ENCODE assay signal across 31 cellular contexts in the genomic region with DNA sequence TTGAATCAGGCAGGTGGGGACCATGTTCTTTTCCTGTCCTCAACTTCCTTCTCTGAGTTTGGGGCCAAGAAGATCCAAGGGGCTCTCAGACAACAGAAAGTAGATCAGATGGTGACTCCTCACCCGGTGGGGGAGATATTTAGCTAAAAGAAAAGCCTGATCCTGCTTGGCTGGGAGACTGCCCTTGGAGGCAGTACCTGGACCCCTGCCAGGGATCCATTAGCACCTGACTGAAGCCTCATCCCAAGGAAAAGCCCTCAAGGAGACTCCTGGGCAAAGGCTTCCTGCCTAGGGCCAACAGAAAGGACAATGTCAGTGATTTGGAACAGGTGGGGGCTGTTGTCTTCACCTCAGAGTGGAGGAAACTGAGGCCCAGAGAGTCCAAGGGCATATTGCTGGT. TPM values are rescaled to one million over a fixed set of nuclear protein-coding genes. Genes with fewer than 3 reads are reported as not detected.
A peak's percentile ranks its signal among the peaks of the same experiment; 100 is the strongest.
DNase-seq lines count a peak whose midpoint lies in the region; ATAC-seq and TF ChIP-seq lines count a peak whose summit lies in the region.
"Had no signal": no experiment of that assay in that cellular context is flagged by ENCODE, and none has a peak within 500 bp of the region (broad histone marks: within the 10 kb centered on the region; RNA-seq: fewer than 3 reads in every experiment).

No MANE protein-coding gene starts in this region.

- no peaks in the 10 kb centered on the region for H3K4me1 ChIP-seq in naive thymus-derived CD4-positive, alpha-beta T cell (ENCODE audit: control insufficient read depth in 2 of 2, insufficient read depth in 2 of 2, low read length in 2 of 2)
- H3K4me1 ChIP-seq in esophagus squamous epithelium = no peaks in the 10 kb centered on the region
- H3K4me1 ChIP-seq: right lobe of liver, upper lobe of right lung had no signal

- peaks cover 45% of the 10 kb centered on the region for H3K4me1 Mint-ChIP-seq in WTC11
- no peaks in the 10 kb centered on the region for H3K4me1 Mint-ChIP-seq in naive thymus-derived CD4-positive, alpha-beta T cell
- H3K4me1 Mint-ChIP-seq: activated naive CD8-positive, alpha-beta T cell treated with anti-CD3 and anti-CD28 coated beads, Interleukin-2, amount 50 U/mL, for 24 hours had no signal

- intact Hi-C loops in naive thymus-derived CD4-positive, alpha-beta T cell (cut with micrococcal nuclease) = no loop called here
- intact Hi-C loops in esophagus squamous epithelium (cut with DNase I) = no loop called here

- no peak overlapping the region for H3K27ac ChIP-seq in naive thymus-derived CD4-positive, alpha-beta T cell (ENCODE audit: low read depth, low read length)
- no peak overlapping the region for H3K27ac ChIP-seq in esophagus squamous epithelium
- H3K27ac ChIP-seq: PC-9, right lobe of liver, upper lobe of right lung had no signal

- peak; percentile 16 for DNase-seq in COR-L47 (lab: John Stamatoyannopoulos, UW)
- peak; percentile 58 for DNase-seq in ELF-1 (ENCODE audit: low read depth, low spot score)
- DNase-seq in WTC11 (ENCODE audit: low spot score) = no peak
- peak; percentile 56 for DNase-seq in iPS-NIHi7 (ENCODE audit: extremely low spot score)
- no peak for DNase-seq in dedifferentiated amniotic fluid mesenchymal stem cell (ENCODE audit: extremely low spot score)
- DNase-seq in naive thymus-derived CD4-positive, alpha-beta T cell = no peak
- DNase-seq in esophagus squamous epithelium (lab: John Stamatoyannopoulos, UW) = no peak
- DNase-seq: activated naive CD8-positive, alpha-beta T cell treated with anti-CD3 and anti-CD28 coated beads, Interleukin-2, amount 50 U/mL, for 24 hours; activated T-cell treated with anti-CD3 and anti-CD28 coated beads, Interleukin-2, amount 50 U/mL, for 4 hours; cerebellar nuclear complex; KG1; left colon; MG63; NCI-H1417 treated with DMSO at 0.1 percent for 48 hours; NCI-H2107; NCI-H524; PC-9; right lobe of liver; stimulated activated CD4-positive, alpha-beta T cell treated with anti-CD3 and anti-CD28 coated beads, Interleukin-12 subunit alpha, Interleukin-12 subunit beta, amount 100 ng/mL, for 4 hours; stimulated activated CD4-positive, alpha-beta T cell treated with anti-CD3 and anti-CD28 coated beads, Interleukin-4, amount 100 ng/mL, for 1 hour; T-helper 2 cell; upper lobe of right lung had no signal

- TF ChIP-seq CTCF in WTC11 (IDR thresholded peaks at IDR 0.05) = no peak
- TF ChIP-seq CTCF in esophagus squamous epithelium (IDR thresholded peaks at IDR 0.05) = no peak

- no peaks in the 10 kb centered on the region; the same call in 1 of the 2 replicates for H3K9me3 Mint-ChIP-seq in WTC11
- peaks cover 0 to 2% (median 0%) of the 10 kb centered on the region in 11 donors for H3K9me3 Mint-ChIP-seq in naive thymus-derived CD4-positive, alpha-beta T cell
- H3K9me3 Mint-ChIP-seq: activated naive CD8-positive, alpha-beta T cell treated with anti-CD3 and anti-CD28 coated beads, Interleukin-2, amount 50 U/mL, for 24 hours; activated T-cell treated with anti-CD3 and anti-CD28 coated beads, Interleukin-2, amount 50 U/mL, for 4 hours; memory B cell had no signal

- no peak overlapping the region for H3K4me3 Mint-ChIP-seq in WTC11
- no peak overlapping the region for H3K4me3 Mint-ChIP-seq in naive thymus-derived CD4-positive, alpha-beta T cell
- H3K4me3 Mint-ChIP-seq: activated naive CD8-positive, alpha-beta T cell treated with anti-CD3 and anti-CD28 coated beads, Interleukin-2, amount 50 U/mL, for 24 hours; activated T-cell treated with anti-CD3 and anti-CD28 coated beads, Interleukin-2, amount 50 U/mL, for 4 hours; memory B cell had no signal

- POLR2A ChIA-PET in WTC11 (lab: Charles Lee) = no interaction called here
- POLR2A ChIA-PET in naive thymus-derived CD4-positive, alpha-beta T cell (lab: Charles Lee) = no interaction called here

- 40% methylated on average over 1 of the region's 1 CpG for WGBS in esophagus squamous epithelium, 2 donors

- peaks cover 6% of the 10 kb centered on the region; the same call in 1 of the 2 replicates for H3K27me3 Mint-ChIP-seq in WTC11 (ENCODE audit: low read depth)
- H3K27me3 Mint-ChIP-seq in naive thymus-derived CD4-positive, alpha-beta T cell = peaks cover 0 to 8% (median 0%) of the 10 kb centered on the region in 5 donors
- H3K27me3 Mint-ChIP-seq: activated naive CD8-positive, alpha-beta T cell treated with anti-CD3 and anti-CD28 coated beads, Interleukin-2, amount 50 U/mL, for 24 hours had no signal

- H3K27ac Mint-ChIP-seq in WTC11 = no peak overlapping the region
- no peak overlapping the region for H3K27ac Mint-ChIP-seq in naive thymus-derived CD4-positive, alpha-beta T cell
- H3K27ac Mint-ChIP-seq: activated naive CD8-positive, alpha-beta T cell treated with anti-CD3 and anti-CD28 coated beads, Interleukin-2, amount 50 U/mL, for 24 hours; memory B cell had no signal

- H3K36me3 ChIP-seq in naive thymus-derived CD4-positive, alpha-beta T cell (ENCODE audit: control insufficient read depth in 2 of 3, insufficient read depth in 3 of 3, low read length in 3 of 3) = no peaks in the 10 kb centered on the region
- no peaks in the 10 kb centered on the region for H3K36me3 ChIP-seq in esophagus squamous epithelium
- H3K36me3 ChIP-seq: heart left ventricle, MG63, right lobe of liver, upper lobe of right lung had no signal

- no peaks in the 10 kb centered on the region for H3K27me3 ChIP-seq in naive thymus-derived CD4-positive, alpha-beta T cell (ENCODE audit: control insufficient read depth in 2 of 2, insufficient read depth in 2 of 2, low read length in 2 of 2)
- no peaks in the 10 kb centered on the region for H3K27me3 ChIP-seq in esophagus squamous epithelium
- H3K27me3 ChIP-seq: heart left ventricle, MG63, right lobe of liver, upper lobe of right lung had no signal

- CTCF ChIA-PET in WTC11 (lab: Charles Lee) = interaction anchor here (1.6 to 2.2 kb wide), 4 partner anchors 9 to 94 kb away, joined by 4 to 20 read pairs (median 8); no protein-coding TSS in a partner anchor
- CTCF ChIA-PET in naive thymus-derived CD4-positive, alpha-beta T cell (lab: Charles Lee) = no interaction called here

- TF ChIP-seq POLR2A in esophagus squamous epithelium (IDR thresholded peaks at IDR 0.05) = no peak

- H3K9me3 ChIP-seq in naive thymus-derived CD4-positive, alpha-beta T cell (ENCODE audit: control insufficient read depth in 2 of 3, low read length in 3 of 3) = no peaks in the 10 kb centered on the region
- H3K9me3 ChIP-seq in esophagus squamous epithelium = no peaks in the 10 kb centered on the region
- H3K9me3 ChIP-seq: heart left ventricle, MG63, right lobe of liver, upper lobe of right lung had no signal

- no peaks in the 10 kb centered on the region for H3K36me3 Mint-ChIP-seq in WTC11
- no peaks in the 10 kb centered on the region for H3K36me3 Mint-ChIP-seq in naive thymus-derived CD4-positive, alpha-beta T cell
- H3K36me3 Mint-ChIP-seq: memory B cell had no signal

- ATAC-seq in WTC11 (peak; percentile 19), GM21390 (IDR thresholded peaks at IDR 0.05; ENCODE audit: unreplicated experiment) (no peak)
- no peak for ATAC-seq in naive thymus-derived CD4-positive, alpha-beta T cell
- ATAC-seq: activated naive CD8-positive, alpha-beta T cell treated with anti-CD3 and anti-CD28 coated beads, Interleukin-2, amount 50 U/mL, for 24 hours; activated T-cell treated with anti-CD3 and anti-CD28 coated beads, Interleukin-2, amount 50 U/mL, for 4 hours; heart left ventricle; left colon; right lobe of liver; Right ventricle myocardium inferior; upper lobe of right lung had no signal

- no peak overlapping the region for H3K4me3 ChIP-seq in naive thymus-derived CD4-positive, alpha-beta T cell (ENCODE audit: low read length)
- no peak overlapping the region for H3K4me3 ChIP-seq in esophagus squamous epithelium
- H3K4me3 ChIP-seq: heart left ventricle, MG63, PC-9, right lobe of liver, upper lobe of right lung had no signal

TF ChIP-seq in WTC11, 78 proteins besides CTCF, POLR2A, EP300 and RAD21:
- TF ChIP-seq, protein P1, sequence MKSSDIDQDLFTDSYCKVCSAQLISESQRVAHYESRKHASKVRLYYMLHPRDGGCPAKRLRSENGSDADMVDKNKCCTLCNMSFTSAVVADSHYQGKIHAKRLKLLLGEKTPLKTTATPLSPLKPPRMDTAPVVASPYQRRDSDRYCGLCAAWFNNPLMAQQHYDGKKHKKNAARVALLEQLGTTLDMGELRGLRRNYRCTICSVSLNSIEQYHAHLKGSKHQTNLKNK (CRISPR knock-in tag; IDR thresholded peaks at IDR 0.05) = no peak
- TF ChIP-seq ETV6 (CRISPR knock-in tag; IDR thresholded peaks at IDR 0.05) (0 out of 2 replicates have a peak, but pooled peaks have one; percentile 40), SOX15 (CRISPR knock-in tag; IDR thresholded peaks at IDR 0.05) (no peak), GTF2I (CRISPR knock-in tag; conservative IDR thresholded peaks at IDR 0.05) (no peak), ZNF396 (CRISPR knock-in tag; IDR thresholded peaks at IDR 0.05; ENCODE audit: borderline replicate concordance) (no peak), ZNF423 (CRISPR knock-in tag; IDR thresholded peaks at IDR 0.05) (peak; percentile 60)

RNA-seq across cellular contexts. Expression of a gene that starts 33.5 kb away (rescaled TPM):
- total RNA-seq in WTC11 (2021) (0.21 to 0.92 TPM (median 0.60 TPM) in 3 replicates), esophagus squamous epithelium (not detected)
- total RNA-seq in naive thymus-derived CD4-positive, alpha-beta T cell = not detected
- polyA plus RNA-seq in naive thymus-derived CD4-positive, alpha-beta T cell = not detected
- total RNA-seq: activated T-cell treated with anti-CD3 and anti-CD28 coated beads, Interleukin-2, amount 50 U/mL, for 4 hours; Daoy; epithelial cell of proximal tubule; H4; PC-9; upper lobe of right lung had no signal
- polyA plus RNA-seq: BJ had no signal

RNA-seq across cellular contexts. Expression of a gene that starts 37.0 kb away (rescaled TPM):
- 0.79 TPM in 1 of 3 replicates, not detected in the others for total RNA-seq in WTC11 (2021)
- 1 to 10 TPM in 1 of 5 experiments, under 1 TPM in 4; 0.34 to 1.5 (median 0.70) TPM for total RNA-seq in naive thymus-derived CD4-positive, alpha-beta T cell
- not detected for polyA plus RNA-seq in naive thymus-derived CD4-positive, alpha-beta T cell
- total RNA-seq in esophagus squamous epithelium = 1 to 10 TPM in 1 of 4 donors, under 1 TPM in 1, not detected in 2; 0.62 to 1.3 TPM
- total RNA-seq: H4 had no signal

RNA-seq across cellular contexts. Expression of a gene that starts 50.7 kb away (rescaled TPM):
- not detected in 3 replicates for total RNA-seq in WTC11 (2021)
- total RNA-seq in naive thymus-derived CD4-positive, alpha-beta T cell = not detected
- polyA plus RNA-seq in naive thymus-derived CD4-positive, alpha-beta T cell = not detected
- not detected for total RNA-seq in esophagus squamous epithelium
- total RNA-seq: activated T-cell treated with anti-CD3 and anti-CD28 coated beads, Interleukin-2, amount 50 U/mL, for 4 hours; Daoy; epithelial cell of proximal tubule; H4; left colon; PC-9; posterior vena cava; Right ventricle myocardium inferior; upper lobe of right lung had no signal
- polyA plus RNA-seq: BJ had no signal

Comparison
In these comparisons a context has a peak if more than half of its experiments do, and no peak if none do; other contexts are left out.
1. DNase-seq: peak in COR-L47 (single experiment), ELF-1 (single experiment) and iPS-NIHi7 (single experiment); none in WTC11 (single experiment), dedifferentiated amniotic fluid mesenchymal stem cell (single experiment), naive thymus-derived CD4-positive, alpha-beta T cell (0 of 9) and esophagus squamous epithelium (single experiment).